In genomic region chr2:189113963-189114362, GRCh38 we compare ENCODE assay signal across 25 cellular contexts.
DNase-seq lines count a peak whose midpoint lies in the region; ATAC-seq, FAIRE-seq and TF ChIP-seq lines count a peak whose summit lies in the region.
"Had no signal": no experiment of that assay in that cellular context is flagged by ENCODE, and none has a peak within 500 bp of the region (broad histone marks: within the 10 kb centered on the region; RNA-seq: fewer than 3 reads in every experiment).

No MANE protein-coding gene starts in this region.

- H3K27ac ChIP-seq in astrocyte (ENCODE audit: low read depth, low read length) (peak overlapping the region; percentile 73), muscle layer of colon (ENCODE audit: low read depth, low read length) (peak overlapping the region; percentile 14)
- H3K27ac ChIP-seq: dorsolateral prefrontal cortex, left ventricle myocardium inferior, neural progenitor cell, psoas muscle, thoracic aorta had no signal

- no peak overlapping the region for H3K4me3 ChIP-seq in astrocyte (ENCODE audit: insufficient read depth, low read depth, low read length)
- no peak overlapping the region for H3K4me3 ChIP-seq in muscle layer of colon (ENCODE audit: low read depth in 1 of 2, low read length in 2 of 2)
- H3K4me3 ChIP-seq: dorsolateral prefrontal cortex, K562, left ventricle myocardium inferior, neural progenitor cell, psoas muscle, skin epidermis, thoracic aorta had no signal

- peaks cover 6% of the 10 kb centered on the region for H4K20me1 ChIP-seq in astrocyte (ENCODE audit: insufficient read depth, low read length)

- H3K9me3 ChIP-seq in astrocyte (ENCODE audit: insufficient read depth, low read depth, low read length) (no peaks in the 10 kb centered on the region), muscle layer of colon (ENCODE audit: low read length) (no peaks in the 10 kb centered on the region)
- H3K9me3 ChIP-seq: left ventricle myocardium inferior, psoas muscle, thoracic aorta had no signal

- no peaks in the 10 kb centered on the region for H3K27me3 ChIP-seq in astrocyte (ENCODE audit: insufficient read depth, low read length)
- no peaks in the 10 kb centered on the region for H3K27me3 ChIP-seq in muscle layer of colon (ENCODE audit: control insufficient read depth in 1 of 2, insufficient read depth in 2 of 2, low read length in 2 of 2)
- H3K27me3 ChIP-seq: dorsolateral prefrontal cortex, neural progenitor cell had no signal

- H3K4me3 Mint-ChIP-seq in astrocyte (ENCODE audit: unreplicated experiment), result no peak overlapping the region
- H3K4me3 Mint-ChIP-seq: activated CD8-positive, alpha-beta T cell treated with anti-CD3 and anti-CD28 coated beads, Interleukin-2, amount 10 ng/mL, durations not matched to agents 7 days and 5 days; B cell; neural progenitor cell; stimulated activated naive B cell treated with anti-CD40 and anti-IgM and Interleukin-4, amounts not matched to agents 10 μg/mL and 1 μg/mL and 100 μg/mL, for 72 hours had no signal

- no peak for TF ChIP-seq CTCF in astrocyte (IDR thresholded peaks at IDR 0.05; ENCODE audit: insufficient read depth, low read depth, low read length)

- H3K9ac ChIP-seq in astrocyte (ENCODE audit: low read length), result peak overlapping the region; percentile 63
- no peak overlapping the region for H3K9ac ChIP-seq in muscle layer of colon (ENCODE audit: low read length)
- H3K9ac ChIP-seq: neural progenitor cell had no signal

- H3K27me3 Mint-ChIP-seq in astrocyte (ENCODE audit: low read depth, unreplicated experiment), result no peaks in the 10 kb centered on the region

- H3K27ac Mint-ChIP-seq in astrocyte (ENCODE audit: unreplicated experiment), result peak overlapping the region; percentile 69
- H3K27ac Mint-ChIP-seq: activated CD8-positive, alpha-beta T cell treated with anti-CD3 and anti-CD28 coated beads, Interleukin-2, amount 10 ng/mL, durations not matched to agents 7 days and 5 days; B cell; neural progenitor cell; stimulated activated naive B cell treated with anti-CD40 and anti-IgM and Interleukin-4, amounts not matched to agents 10 μg/mL and 1 μg/mL and 100 μg/mL, for 72 hours had no signal

- H3K36me3 ChIP-seq in astrocyte (ENCODE audit: insufficient read depth, low read length) (peaks cover 8% of the 10 kb centered on the region), muscle layer of colon (ENCODE audit: insufficient read depth, low read length) (peaks cover 6% of the 10 kb centered on the region)
- H3K36me3 ChIP-seq: left ventricle myocardium inferior, neural progenitor cell, thoracic aorta had no signal

- no peak for ATAC-seq in HG02938 (IDR thresholded peaks at IDR 0.05; ENCODE audit: unreplicated experiment)
- ATAC-seq in GM21529 (IDR thresholded peaks at IDR 0.05; ENCODE audit: unreplicated experiment), result no peak
- no peak for ATAC-seq in HG02763 (IDR thresholded peaks at IDR 0.05; ENCODE audit: unreplicated experiment)
- ATAC-seq: activated CD8-positive, alpha-beta T cell treated with anti-CD3 and anti-CD28 coated beads, Interleukin-2, amount 10 ng/mL, durations not matched to agents 7 days and 5 days; K562; psoas muscle; stimulated activated naive B cell treated with anti-CD40 and anti-IgM and Interleukin-4, amounts not matched to agents 10 μg/mL and 1 μg/mL and 100 μg/mL, for 72 hours had no signal

- H3K4me1 ChIP-seq in astrocyte (ENCODE audit: insufficient read depth, low read length) (peaks cover 17% of the 10 kb centered on the region), muscle layer of colon (ENCODE audit: insufficient read depth, low read length) (peaks cover 25% of the 10 kb centered on the region)
- H3K4me1 ChIP-seq: neural progenitor cell, psoas muscle had no signal

- FAIRE-seq in astrocyte (lab: Jason Lieb, UNC), result peak; percentile 64
- FAIRE-seq: endothelial cell of umbilical vein, K562 had no signal

- H3K79me2 ChIP-seq in astrocyte (ENCODE audit: insufficient read depth, low read length), result peaks cover 88% of the 10 kb centered on the region

- H3K4me1 Mint-ChIP-seq in astrocyte (ENCODE audit: low read depth, unreplicated experiment), result peaks cover 52% of the 10 kb centered on the region
- H3K4me1 Mint-ChIP-seq: B cell; stimulated activated naive B cell treated with anti-CD40 and anti-IgM and Interleukin-4, amounts not matched to agents 10 μg/mL and 1 μg/mL and 100 μg/mL, for 72 hours had no signal

- no peaks in the 10 kb centered on the region for H3K9me3 Mint-ChIP-seq in astrocyte (ENCODE audit: unreplicated experiment)
- H3K9me3 Mint-ChIP-seq: neural progenitor cell; stimulated activated naive B cell treated with anti-CD40 and anti-IgM and Interleukin-4, amounts not matched to agents 10 μg/mL and 1 μg/mL and 100 μg/mL, for 72 hours had no signal

- DNase-seq in NCI-H2227 (lab: John Stamatoyannopoulos, UW; ENCODE audit: unreplicated experiment), result peak; percentile 78
- DNase-seq in astrocyte (ENCODE audit: low read depth), result peak; percentile 67
- no peak for DNase-seq in AG08396 (ENCODE audit: low spot score)
- DNase-seq: activated CD4-positive, CD25-positive, alpha-beta regulatory T cell treated with anti-CD3 and anti-CD28 coated beads, Interleukin-2, amount 50 U/mL, for 72 hours; activated CD8-positive, alpha-beta T cell treated with anti-CD3 and anti-CD28 coated beads, Interleukin-2, amount 10 ng/mL, durations not matched to agents 7 days and 5 days; activated gamma-delta T cell; COR-L47; dorsolateral prefrontal cortex; foreskin fibroblast; left ventricle myocardium inferior; NCI-H1436 treated with DMSO at 0.1 percent for 48 hours; NCI-H524; psoas muscle; stimulated activated naive B cell treated with anti-CD40 and anti-IgM and Interleukin-4, amounts not matched to agents 10 μg/mL and 1 μg/mL and 100 μg/mL, for 72 hours; SW 1271 had no signal

- no peaks in the 10 kb centered on the region for H3K36me3 Mint-ChIP-seq in astrocyte (ENCODE audit: low read depth, unreplicated experiment)
- H3K36me3 Mint-ChIP-seq: neural progenitor cell; stimulated activated naive B cell treated with anti-CD40 and anti-IgM and Interleukin-4, amounts not matched to agents 10 μg/mL and 1 μg/mL and 100 μg/mL, for 72 hours had no signal

- peak overlapping the region; percentile 47 for H3K4me2 ChIP-seq in astrocyte (ENCODE audit: low read length)
- H3K4me2 ChIP-seq: neural progenitor cell had no signal

- no peak overlapping the region for H2AFZ ChIP-seq in astrocyte (ENCODE audit: low read depth, low read length)
- H2AFZ ChIP-seq: neural progenitor cell had no signal
